ENCODE assay signal across 11 cellular contexts in the genomic region with DNA sequence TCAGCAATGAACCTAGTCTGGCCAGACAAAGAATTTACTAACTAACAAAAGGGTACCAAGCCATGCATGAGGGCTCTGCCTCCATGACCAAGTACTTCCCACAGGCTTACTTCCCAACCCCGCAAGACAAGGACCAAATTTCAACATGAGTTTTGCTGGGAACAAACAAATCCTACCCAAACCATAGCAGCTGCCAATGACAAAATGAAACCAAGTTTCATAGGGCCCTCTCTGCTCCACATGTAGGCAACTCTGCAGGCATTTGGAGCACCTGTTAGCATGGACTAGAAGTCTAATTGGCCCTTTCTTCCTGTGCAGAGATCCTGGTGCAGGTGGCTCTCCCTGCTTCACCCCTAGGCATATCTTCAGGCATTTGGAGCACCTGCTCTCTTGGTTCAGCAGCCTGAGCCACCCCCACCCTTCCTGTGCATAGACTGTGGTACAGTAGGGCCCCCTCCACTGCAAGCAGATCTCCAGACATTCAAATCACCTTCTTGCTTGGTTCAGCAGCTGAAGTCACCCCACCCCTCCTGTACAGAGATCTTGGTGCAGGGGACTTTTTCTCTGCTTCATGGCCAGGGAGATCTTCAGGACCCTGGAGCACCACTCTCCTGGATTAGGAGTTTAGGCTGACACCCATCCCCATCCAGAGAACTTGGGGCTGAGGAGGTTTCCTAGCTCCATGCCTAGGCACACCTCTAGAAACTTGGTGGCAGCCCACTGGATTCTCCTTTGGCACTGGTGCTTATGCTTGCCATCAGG.
DNase-seq lines count a peak whose midpoint lies in the region; ATAC-seq and TF ChIP-seq lines count a peak whose summit lies in the region.
"Had no signal": no experiment of that assay in that cellular context is flagged by ENCODE, and none has a peak within 500 bp of the region (broad histone marks: within the 10 kb centered on the region; RNA-seq: fewer than 3 reads in every experiment).

No MANE protein-coding gene starts in this region.

- H3K9me3 ChIP-seq in OCI-LY3 (ENCODE audit: insufficient read depth, low read length) (peaks cover 29% of the 10 kb centered on the region; the same call in 1 of the 2 replicates), spleen (peaks cover 0 to 29% (median 13%) of the 10 kb centered on the region in 8 donors)
- H3K9me3 ChIP-seq: testis had no signal

- H3K9ac ChIP-seq in OCI-LY3 (ENCODE audit: low read length): peak overlapping the region; percentile 99

- no peak overlapping the region for H3K4me3 Mint-ChIP-seq in activated CD4-positive, alpha-beta T cell treated with anti-CD3 and anti-CD28 coated beads, Interleukin-2, amount 10 ng/mL, durations not matched to agents 7 days and 5 days
- peak overlapping the region; percentile 56 for H3K4me3 Mint-ChIP-seq in activated naive CD8-positive, alpha-beta T cell treated with anti-CD3 and anti-CD28 coated beads, Interleukin-2, amount 50 U/mL, for 24 hours

- CTCF ChIA-PET in activated CD4-positive, alpha-beta T cell treated with anti-CD3 and anti-CD28 coated beads, Interleukin-2, amount 10 ng/mL, durations not matched to agents 7 days and 5 days (lab: Charles Lee): interaction anchor here (0.6 to 3.0 kb wide), 52 partner anchors 9 to 1272 kb away, joined by 3 to 22 read pairs (median 4); partner anchors contain the start of genes AMIGO2 and PCED1B

- H3K4me1 ChIP-seq in OCI-LY3 (ENCODE audit: low read length) (peaks cover 88% of the 10 kb centered on the region), spleen (peaks cover 11 to 38% (median 32%) of the 10 kb centered on the region in 6 donors)

- H3K79me2 ChIP-seq in OCI-LY3 (ENCODE audit: low read length): no peaks in the 10 kb centered on the region

- no peaks in the 10 kb centered on the region for H4K20me1 ChIP-seq in OCI-LY3 (ENCODE audit: insufficient read depth, low read length)

- peaks cover 30% of the 10 kb centered on the region for H3K9me3 Mint-ChIP-seq in activated CD4-positive, alpha-beta T cell treated with anti-CD3 and anti-CD28 coated beads, Interleukin-2, amount 10 ng/mL, durations not matched to agents 7 days and 5 days
- H3K9me3 Mint-ChIP-seq in activated naive CD8-positive, alpha-beta T cell treated with anti-CD3 and anti-CD28 coated beads, Interleukin-2, amount 50 U/mL, for 24 hours: peaks cover 31% of the 10 kb centered on the region

- POLR2A ChIA-PET in activated CD4-positive, alpha-beta T cell treated with anti-CD3 and anti-CD28 coated beads, Interleukin-2, amount 10 ng/mL, durations not matched to agents 7 days and 5 days (lab: Charles Lee): interaction anchor here (0.9 to 1.3 kb wide), 3 partner anchors 90 to 189 kb away, joined by 3 to 5 read pairs (median 4); no protein-coding TSS in a partner anchor

- peak overlapping the region; percentile 91 for H3K27ac Mint-ChIP-seq in activated CD4-positive, alpha-beta T cell treated with anti-CD3 and anti-CD28 coated beads, Interleukin-2, amount 10 ng/mL, durations not matched to agents 7 days and 5 days
- H3K27ac Mint-ChIP-seq in activated naive CD8-positive, alpha-beta T cell treated with anti-CD3 and anti-CD28 coated beads, Interleukin-2, amount 50 U/mL, for 24 hours: peak overlapping the region; percentile 100

- WGBS in spleen, 5 donors: 67 to 100% (median 90%) methylated on average over 1 of the region's 1 CpG

- ATAC-seq in activated naive CD8-positive, alpha-beta T cell treated with anti-CD3 and anti-CD28 coated beads, Interleukin-2, amount 50 U/mL, for 24 hours: no peak
- no peak for ATAC-seq in GM18858 (IDR thresholded peaks at IDR 0.05; ENCODE audit: unreplicated experiment)
- no peak for ATAC-seq in GM18861 (IDR thresholded peaks at IDR 0.05; ENCODE audit: unreplicated experiment)

- intact Hi-C loops in spleen (cut with DNase I; ENCODE audit: low total_unique reads): no loop called here

- peaks cover 38% of the 10 kb centered on the region for H3K36me3 Mint-ChIP-seq in activated CD4-positive, alpha-beta T cell treated with anti-CD3 and anti-CD28 coated beads, Interleukin-2, amount 10 ng/mL, durations not matched to agents 7 days and 5 days (ENCODE audit: low read depth)
- peaks cover 51% of the 10 kb centered on the region for H3K36me3 Mint-ChIP-seq in activated naive CD8-positive, alpha-beta T cell treated with anti-CD3 and anti-CD28 coated beads, Interleukin-2, amount 50 U/mL, for 24 hours (ENCODE audit: low read depth)

- TF ChIP-seq CTCF in OCI-LY3 (IDR thresholded peaks at IDR 0.05; ENCODE audit: low read depth, low read length) (no peak), spleen (IDR thresholded peaks at IDR 0.05 in 8 of 11, conservative IDR thresholded peaks at IDR 0.05 in 3 of 11) (no peak)

- H3K4me3 ChIP-seq in OCI-LY3 (ENCODE audit: low read length) (peak overlapping the region; percentile 72), spleen (peak overlapping the region in 1 of 8 donors; percentile 17)
- H3K4me3 ChIP-seq: testis had no signal

- H3K4me2 ChIP-seq in OCI-LY3 (ENCODE audit: low read length): peak overlapping the region; percentile 98

- no peaks in the 10 kb centered on the region for H3K27me3 Mint-ChIP-seq in activated CD4-positive, alpha-beta T cell treated with anti-CD3 and anti-CD28 coated beads, Interleukin-2, amount 10 ng/mL, durations not matched to agents 7 days and 5 days
- H3K27me3 Mint-ChIP-seq in activated naive CD8-positive, alpha-beta T cell treated with anti-CD3 and anti-CD28 coated beads, Interleukin-2, amount 50 U/mL, for 24 hours: no peaks in the 10 kb centered on the region

- peak; percentile 25 for DNase-seq in activated CD4-positive, alpha-beta T cell treated with anti-CD3 and anti-CD28 coated beads, Interleukin-2, amount 10 ng/mL, durations not matched to agents 7 days and 5 days
- no peak for DNase-seq in activated CD4-positive, alpha-beta T cell treated with anti-CD3 and anti-CD28 coated beads for 4 hours
- DNase-seq in activated naive CD8-positive, alpha-beta T cell treated with anti-CD3 and anti-CD28 coated beads, Interleukin-2, amount 50 U/mL, for 24 hours: no peak
- DNase-seq in spleen: no peak
- DNase-seq in NCI-H2029 (lab: John Stamatoyannopoulos, UW): no peak
- DNase-seq: activated CD4-positive, CD25-positive, alpha-beta regulatory T cell treated with anti-CD3 and anti-CD28 coated beads, Interleukin-2, amount 50 U/mL, for 72 hours; hypothalamus had no signal

- peaks cover 30% of the 10 kb centered on the region for H3K36me3 ChIP-seq in OCI-LY3 (replicated peaks; ENCODE audit: low read depth, low read length)
- H3K36me3 ChIP-seq in spleen: no peaks in the 10 kb centered on the region

- no peak for TF ChIP-seq POLR2A in spleen (IDR thresholded peaks at IDR 0.05)

- peaks cover 68% of the 10 kb centered on the region for H3K4me1 Mint-ChIP-seq in activated CD4-positive, alpha-beta T cell treated with anti-CD3 and anti-CD28 coated beads, Interleukin-2, amount 10 ng/mL, durations not matched to agents 7 days and 5 days
- peaks cover 99% of the 10 kb centered on the region for H3K4me1 Mint-ChIP-seq in activated naive CD8-positive, alpha-beta T cell treated with anti-CD3 and anti-CD28 coated beads, Interleukin-2, amount 50 U/mL, for 24 hours

- no peaks in the 10 kb centered on the region for H3K27me3 ChIP-seq in OCI-LY3 (ENCODE audit: low read depth, low read length)
- H3K27me3 ChIP-seq in spleen (replicated peaks in 1 of 7): no peaks in the 10 kb centered on the region
- H3K27me3 ChIP-seq: testis had no signal

- H3K27ac ChIP-seq in OCI-LY3 (ENCODE audit: low read length) (peak overlapping the region; percentile 99), spleen (peak overlapping the region in 6 of 8 donors; percentile 4 to 63 (median 50))
- H3K27ac ChIP-seq: testis had no signal

- no peak overlapping the region for H2AFZ ChIP-seq in OCI-LY3 (ENCODE audit: low read depth, low read length)
